Comparison of ENCODE assay signal across 3 cellular contexts in genomic region chr13:25069911-25070310, GRCh38.
TF ChIP-seq lines count a peak whose summit lies in the region.

No MANE protein-coding gene starts in this region.

TF ChIP-seq in GM23338, 12 proteins besides CTCF, POLR2A, EP300 and RAD21 (continued from another document and continues in another):
- TF ChIP-seq ZNF462 (CRISPR knock-in tag; IDR thresholded peaks at IDR 0.05) (no peak), POLR2AphosphoS5 (IDR thresholded peaks at IDR 0.05; ENCODE audit: low read depth) (no peak), NANOG (IDR thresholded peaks at IDR 0.05; ENCODE audit: borderline replicate concordance) (no peak), EZH2phosphoT487 (IDR thresholded peaks at IDR 0.05; ENCODE audit: unreplicated experiment) (no peak), JUNB (IDR thresholded peaks at IDR 0.05; ENCODE audit: unreplicated experiment) (no peak), EZH2 (IDR thresholded peaks at IDR 0.05; ENCODE audit: low read depth, unreplicated experiment) (no peak)

TF ChIP-seq in K562, 482 proteins besides CTCF, POLR2A, EP300 and RAD21 (continued from another document):
- TF ChIP-seq, protein P1, sequence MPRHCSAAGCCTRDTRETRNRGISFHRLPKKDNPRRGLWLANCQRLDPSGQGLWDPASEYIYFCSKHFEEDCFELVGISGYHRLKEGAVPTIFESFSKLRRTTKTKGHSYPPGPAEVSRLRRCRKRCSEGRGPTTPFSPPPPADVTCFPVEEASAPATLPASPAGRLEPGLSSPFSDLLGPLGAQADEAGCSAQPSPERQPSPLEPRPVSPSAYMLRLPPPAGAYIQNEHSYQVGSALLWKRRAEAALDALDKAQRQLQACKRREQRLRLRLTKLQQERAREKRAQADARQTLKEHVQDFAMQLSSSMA (CRISPR knock-in tag; IDR thresholded peaks at IDR 0.05), result no peak

TF ChIP-seq in HEK293T, 16 proteins besides CTCF, POLR2A, EP300 and RAD21 (continued from another document):
- no peak for TF ChIP-seq FOXM1 (IDR thresholded peaks at IDR 0.05; ENCODE audit: borderline replicate concordance)
- TF ChIP-seq PKNOX1 (IDR thresholded peaks at IDR 0.05), result no peak
- no peak for TF ChIP-seq ARNT (IDR thresholded peaks at IDR 0.05)
- no peak for TF ChIP-seq CTBP1 (IDR thresholded peaks at IDR 0.05; ENCODE audit: borderline replicate concordance)
- no peak for TF ChIP-seq FOXK2 (IDR thresholded peaks at IDR 0.05)
- no peak for TF ChIP-seq BHLHE40 (IDR thresholded peaks at IDR 0.05; ENCODE audit: borderline replicate concordance)
- no peak for TF ChIP-seq SUZ12 (IDR thresholded peaks at IDR 0.05)
